In genomic region chr15:92751528-92751927, GRCh38 we compare ENCODE assay signal across 17 cellular contexts.
"Had no signal": no experiment of that assay in that cellular context is flagged by ENCODE, and none has a peak within 500 bp of the region (broad histone marks: within the 10 kb centered on the region; RNA-seq: fewer than 3 reads in every experiment).

No MANE protein-coding gene starts in this region.

- H3K4me3 ChIP-seq: coronary artery, mucosa of descending colon, uterus had no signal

- H3K9me3 Mint-ChIP-seq: central memory CD8-positive, alpha-beta T cell; naive thymus-derived CD4-positive, alpha-beta T cell; stimulated activated effector memory CD8-positive, alpha-beta T cell treated with anti-CD3 and anti-CD28 coated beads, Interleukin-12 subunit alpha, Interleukin-12 subunit beta, amount 100 ng/mL, for 72 hours; T-helper 1 cell treated with Interleukin-12 subunit alpha and Interleukin-12 subunit beta and Interleukin-4 antibody, amounts not matched to agents 30 μg/mL and 1 μg/mL, for 36 hours had no signal

- DNase-seq: activated CD4-positive, alpha-beta T cell treated with anti-CD3 and anti-CD28 coated beads for 48 hours; activated CD8-positive, alpha-beta memory T cell treated with anti-CD3 and anti-CD28 coated beads, Interleukin-2, amount 50 U/mL, for 4 hours; activated CD8-positive, alpha-beta T cell treated with anti-CD3 and anti-CD28 coated beads, Interleukin-2, amount 10 ng/mL, durations not matched to agents 7 days and 5 days; activated gamma-delta T cell treated with Interleukin-2 at 50 U/mL for 16 hours; activated T-cell treated with anti-CD3 and anti-CD28 coated beads, Interleukin-2, amount 50 U/mL, for 48 hours; amniotic stem cell; effector CD4-positive, alpha-beta T cell; foreskin melanocyte; mucosa of descending colon; naive thymus-derived CD4-positive, alpha-beta T cell; uterus had no signal

- H3K27me3 ChIP-seq: uterus had no signal

- ATAC-seq: activated CD8-positive, alpha-beta T cell treated with anti-CD3 and anti-CD28 coated beads, Interleukin-2, amount 10 ng/mL, durations not matched to agents 7 days and 5 days; mucosa of descending colon; naive thymus-derived CD4-positive, alpha-beta T cell; stimulated activated effector memory CD8-positive, alpha-beta T cell treated with anti-CD3 and anti-CD28 coated beads, Interleukin-12 subunit alpha, Interleukin-12 subunit beta, amount 100 ng/mL, for 72 hours; WTC11 had no signal

- H3K4me1 Mint-ChIP-seq: central memory CD8-positive, alpha-beta T cell; naive thymus-derived CD4-positive, alpha-beta T cell; stimulated activated effector memory CD8-positive, alpha-beta T cell treated with anti-CD3 and anti-CD28 coated beads, Interleukin-12 subunit alpha, Interleukin-12 subunit beta, amount 100 ng/mL, for 72 hours had no signal

- H3K27ac Mint-ChIP-seq: activated CD8-positive, alpha-beta T cell treated with anti-CD3 and anti-CD28 coated beads, Interleukin-2, amount 10 ng/mL, durations not matched to agents 7 days and 5 days; activated naive CD8-positive, alpha-beta T cell; naive thymus-derived CD4-positive, alpha-beta T cell; stimulated activated effector memory CD8-positive, alpha-beta T cell treated with anti-CD3 and anti-CD28 coated beads, Interleukin-12 subunit alpha, Interleukin-12 subunit beta, amount 100 ng/mL, for 72 hours; T-helper 1 cell treated with Interleukin-12 subunit alpha and Interleukin-12 subunit beta and Interleukin-4 antibody, amounts not matched to agents 30 μg/mL and 1 μg/mL, for 36 hours; WTC11 had no signal

- H3K27me3 Mint-ChIP-seq: activated naive CD8-positive, alpha-beta T cell; naive thymus-derived CD4-positive, alpha-beta T cell had no signal

- H3K27ac ChIP-seq: coronary artery, uterus had no signal

- H3K4me3 Mint-ChIP-seq: activated CD8-positive, alpha-beta T cell treated with anti-CD3 and anti-CD28 coated beads, Interleukin-2, amount 10 ng/mL, durations not matched to agents 7 days and 5 days; activated naive CD8-positive, alpha-beta T cell; central memory CD8-positive, alpha-beta T cell; naive thymus-derived CD4-positive, alpha-beta T cell; stimulated activated effector memory CD8-positive, alpha-beta T cell treated with anti-CD3 and anti-CD28 coated beads, Interleukin-12 subunit alpha, Interleukin-12 subunit beta, amount 100 ng/mL, for 72 hours; T-helper 1 cell treated with Interleukin-12 subunit alpha and Interleukin-12 subunit beta and Interleukin-4 antibody, amounts not matched to agents 30 μg/mL and 1 μg/mL, for 36 hours; WTC11 had no signal

- H3K9me3 ChIP-seq: mucosa of descending colon, uterus had no signal

- H3K36me3 ChIP-seq: uterus had no signal

- H3K36me3 Mint-ChIP-seq: activated naive CD8-positive, alpha-beta T cell; naive thymus-derived CD4-positive, alpha-beta T cell; stimulated activated effector memory CD8-positive, alpha-beta T cell treated with anti-CD3 and anti-CD28 coated beads, Interleukin-12 subunit alpha, Interleukin-12 subunit beta, amount 100 ng/mL, for 72 hours; WTC11 had no signal

- H3K4me1 ChIP-seq: uterus had no signal
